ENCODE assay signal across 9 cellular contexts in genomic region chr20:32685541-32686529, GRCh38. TPM values are rescaled to one million over a fixed set of nuclear protein-coding genes. Genes with fewer than 3 reads are reported as not detected.
A peak's percentile ranks its signal among the peaks of the same experiment; 100 is the strongest.
DNase-seq lines count a peak whose midpoint lies in the region; ATAC-seq and TF ChIP-seq lines count a peak whose summit lies in the region.
"Had no signal": no experiment of that assay in that cellular context is flagged by ENCODE, and none has a peak within 500 bp of the region (broad histone marks: within the 10 kb centered on the region; RNA-seq: fewer than 3 reads in every experiment).

No MANE protein-coding gene starts in this region.

- peak; percentile 86 for DNase-seq in HFFc6
- DNase-seq in SIG-M5 treated with dmso at 0.1 percent for 504 hours (lab: John Stamatoyannopoulos, UW; ENCODE audit: unreplicated experiment), result peak; percentile 96
- peak; percentile 92 to 96 for DNase-seq in foreskin fibroblast
- DNase-seq in smooth muscle cell (lab: John Stamatoyannopoulos, UW; ENCODE audit: unreplicated experiment), result no peak
- no peak for DNase-seq in mesenteric fat pad (ENCODE audit: low spot score)
- no peak for DNase-seq in NCI-H1048 (lab: John Stamatoyannopoulos, UW)
- DNase-seq: activated CD4-positive, alpha-beta memory T cell treated with anti-CD3 and anti-CD28 coated beads, Interleukin-2, amount 10 ng/mL, durations not matched to agents 7 days and 5 days; esophagus squamous epithelium had no signal

- H3K79me2 ChIP-seq in smooth muscle cell (ENCODE audit: low read depth), result no peaks in the 10 kb centered on the region

- H3K4me1 Mint-ChIP-seq in HFFc6 (ENCODE audit: low read depth), result peaks cover 24% of the 10 kb centered on the region

- H3K27me3 ChIP-seq in smooth muscle cell (ENCODE audit: low read depth), result no peaks in the 10 kb centered on the region

- ATAC-seq in GM21576 (IDR thresholded peaks at IDR 0.05; ENCODE audit: unreplicated experiment), result no peak

- H3K4me3 Mint-ChIP-seq in HFFc6, result peak overlapping the region; percentile 52
- H3K4me3 Mint-ChIP-seq: activated CD4-positive, alpha-beta memory T cell treated with anti-CD3 and anti-CD28 coated beads, Interleukin-2, amount 10 ng/mL, durations not matched to agents 7 days and 5 days had no signal

- TF ChIP-seq CTCF in HFFc6 (IDR thresholded peaks at IDR 0.05) (no peak), foreskin fibroblast (IDR thresholded peaks at IDR 0.05; ENCODE audit: low read depth, low read length) (no peak), smooth muscle cell (IDR thresholded peaks at IDR 0.05; ENCODE audit: borderline replicate concordance, insufficient read depth, poor library complexity, severe bottlenecking) (no peak)

- peaks cover 3% of the 10 kb centered on the region for H4K20me1 ChIP-seq in smooth muscle cell (ENCODE audit: low read depth)

- H3K27ac Mint-ChIP-seq in HFFc6, result peak overlapping the region; percentile 89
- H3K27ac Mint-ChIP-seq: activated CD4-positive, alpha-beta memory T cell treated with anti-CD3 and anti-CD28 coated beads, Interleukin-2, amount 10 ng/mL, durations not matched to agents 7 days and 5 days had no signal

- H3K9me3 ChIP-seq in smooth muscle cell (replicated peaks; ENCODE audit: low read depth), result no peaks in the 10 kb centered on the region
- H3K9me3 ChIP-seq: esophagus squamous epithelium had no signal

- peaks cover 14% of the 10 kb centered on the region for H3K4me1 ChIP-seq in smooth muscle cell (ENCODE audit: low read depth)

- H3K9ac ChIP-seq in smooth muscle cell (ENCODE audit: low read depth), result no peak overlapping the region

- H3K4me2 ChIP-seq in smooth muscle cell, result peak overlapping the region; percentile 66

- H3F3A ChIP-seq in smooth muscle cell (ENCODE audit: low read depth), result peaks cover 9% of the 10 kb centered on the region

- H3K36me3 Mint-ChIP-seq in HFFc6 (ENCODE audit: low read depth), result no peaks in the 10 kb centered on the region

- H2AFZ ChIP-seq in smooth muscle cell (ENCODE audit: low read depth), result no peak overlapping the region

- peaks cover 4% of the 10 kb centered on the region for H3K27me3 Mint-ChIP-seq in HFFc6 (ENCODE audit: insufficient read depth)
- H3K27me3 Mint-ChIP-seq: activated CD4-positive, alpha-beta memory T cell treated with anti-CD3 and anti-CD28 coated beads, Interleukin-2, amount 10 ng/mL, durations not matched to agents 7 days and 5 days had no signal

- H3K9me3 Mint-ChIP-seq in HFFc6, result no peaks in the 10 kb centered on the region
- H3K9me3 Mint-ChIP-seq: activated CD4-positive, alpha-beta memory T cell treated with anti-CD3 and anti-CD28 coated beads, Interleukin-2, amount 10 ng/mL, durations not matched to agents 7 days and 5 days had no signal

- H3K36me3 ChIP-seq in smooth muscle cell (ENCODE audit: low read depth), result no peaks in the 10 kb centered on the region
- H3K36me3 ChIP-seq: esophagus squamous epithelium had no signal

- H3K27ac ChIP-seq in smooth muscle cell (ENCODE audit: low read depth), result peak overlapping the region; percentile 70

- WGBS in smooth muscle cell (ENCODE audit: low lambda C conversion rate), result 15% methylated on average over 17 of the region's 17 CpGs

- H3K4me3 ChIP-seq in foreskin fibroblast (ENCODE audit: low read depth in 1 of 2, low read length in 2 of 2) (no peak overlapping the region), smooth muscle cell (no peak overlapping the region)
- H3K4me3 ChIP-seq: esophagus squamous epithelium had no signal

RNA-seq across cellular contexts. Expression of gene C20orf203, which starts 12.1 kb away (rescaled TPM):
- not detected for total RNA-seq in HFFc6 (2021; fragmentation: NEBNext Ultra II Directional; extraction: Animal tissue kit (Norgen Biotek cat#: 25700))
- 0.13 TPM in 1 of 2 replicates, not detected in the other for total RNA-seq in smooth muscle cell
- not detected in 2 replicates for polyA plus RNA-seq in smooth muscle cell
- not detected for total RNA-seq in mesenteric fat pad
- total RNA-seq: esophagus squamous epithelium had no signal

RNA-seq across cellular contexts. Expression of gene COMMD7, which starts 57.4 kb away (rescaled TPM):
- 10 to 100 TPM; 45.4 to 58.4 (median 51.5) TPM for total RNA-seq in HFFc6 (2021; fragmentation: NEBNext Ultra II Directional; extraction: Animal tissue kit (Norgen Biotek cat#: 25700))
- total RNA-seq in smooth muscle cell (29.2 and 35.4 TPM in 2 replicates), mesenteric fat pad (38.0 TPM)
- 57.6 and 62.8 TPM in 2 replicates for polyA plus RNA-seq in smooth muscle cell

Comparison
In these comparisons a context has a peak if more than half of its experiments do, and no peak if none do; other contexts are left out.
1. DNase-seq: peak in HFFc6 (single experiment), SIG-M5 treated with dmso at 0.1 percent for 504 hours (single experiment) and foreskin fibroblast (2 of 2); none in smooth muscle cell (single experiment), mesenteric fat pad (single experiment) and NCI-H1048 (single experiment).